8 cellular contexts compared by ENCODE assay signal in the genomic region with DNA sequence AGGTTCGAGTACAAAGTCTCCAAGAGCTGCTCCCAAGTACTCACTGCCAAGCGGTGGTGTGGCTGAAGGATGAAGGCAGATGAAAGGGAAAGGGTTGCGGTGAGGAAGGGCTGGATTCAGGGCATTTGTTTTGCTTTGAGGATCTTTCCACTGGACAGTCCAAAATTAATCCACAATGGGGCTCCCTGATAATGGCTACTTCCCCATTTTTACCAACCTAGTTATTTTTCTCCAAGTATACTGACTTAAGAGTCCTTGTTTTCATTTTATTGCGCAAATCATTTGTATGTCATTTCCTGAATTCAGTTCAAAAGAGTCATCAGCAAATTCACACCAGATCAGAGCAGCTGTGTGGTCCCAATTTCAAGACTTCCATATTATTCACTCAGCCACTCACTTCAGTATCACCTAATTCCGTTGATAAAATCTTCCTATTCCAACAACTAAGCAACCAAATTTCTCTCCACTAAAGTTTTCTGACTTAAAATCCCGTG. TPM values are rescaled to one million over a fixed set of nuclear protein-coding genes. Genes with fewer than 3 reads are reported as not detected.
DNase-seq lines count a peak whose midpoint lies in the region; TF ChIP-seq lines count a peak whose summit lies in the region.

No MANE protein-coding gene starts in this region.

- H3K27ac ChIP-seq in CD4-positive, alpha-beta memory T cell (ENCODE audit: low read depth, low read length): no peak overlapping the region
- peak overlapping the region; percentile 45 for H3K27ac ChIP-seq in colonic mucosa
- peak overlapping the region; percentile 13 for H3K27ac ChIP-seq in mesodermal cell (ENCODE audit: low read depth, low read length, severe bottlenecking)

- TF ChIP-seq CTCF in colonic mucosa (IDR thresholded peaks at IDR 0.05): no peak

- H3K36me3 Mint-ChIP-seq in CD4-positive, alpha-beta memory T cell: no peaks in the 10 kb centered on the region

- H3K36me3 ChIP-seq in CD4-positive, alpha-beta memory T cell (ENCODE audit: insufficient read depth, low read length): no peaks in the 10 kb centered on the region
- H3K36me3 ChIP-seq in colonic mucosa (no peaks in the 10 kb centered on the region), mesodermal cell (ENCODE audit: control insufficient read depth, insufficient read depth, low read length) (no peaks in the 10 kb centered on the region)

- H3K9me3 ChIP-seq in CD4-positive, alpha-beta memory T cell (ENCODE audit: control insufficient read depth in 1 of 2, low read length in 2 of 2): no peaks in the 10 kb centered on the region
- H3K9me3 ChIP-seq in colonic mucosa (no peaks in the 10 kb centered on the region), mesodermal cell (ENCODE audit: control insufficient read depth, low read length) (no peaks in the 10 kb centered on the region)

- POLR2A ChIA-PET in CD4-positive, alpha-beta memory T cell (lab: Charles Lee; ENCODE audit: partially characterized antibody): no interaction called here

- peaks cover 0 to 4% (median 0%) of the 10 kb centered on the region in 8 donors for H3K9me3 Mint-ChIP-seq in CD4-positive, alpha-beta memory T cell

- H3K4me1 ChIP-seq in CD4-positive, alpha-beta memory T cell (ENCODE audit: insufficient read depth, low read length): peaks cover 10% of the 10 kb centered on the region
- H3K4me1 ChIP-seq in colonic mucosa (no peaks in the 10 kb centered on the region), mesodermal cell (ENCODE audit: control insufficient read depth, insufficient read depth, low read length, poor library complexity, severe bottlenecking) (peaks cover 11% of the 10 kb centered on the region)

- 71 to 75% methylated on average over 5 of the region's 6 CpGs for WGBS in mesodermal cell (ENCODE audit: insufficient coverage in 2 of 2), 2 experiments

- H3K9ac ChIP-seq in colonic mucosa (ENCODE audit: low read depth in 2 of 2, low read length in 2 of 2): peak overlapping the region; percentile 58 to 74

- CTCF ChIA-PET in CD4-positive, alpha-beta memory T cell (lab: Charles Lee; ENCODE audit: partially characterized antibody): no interaction called here

- intact Hi-C loops in CD4-positive, alpha-beta memory T cell (cut with micrococcal nuclease): loop anchor here (10.0 kb wide), 1 partner anchor 50 kb away; no protein-coding TSS in a partner anchor
- intact Hi-C loops in colonic mucosa (cut with DNase I): no loop called here

- H3K27me3 ChIP-seq in CD4-positive, alpha-beta memory T cell (ENCODE audit: insufficient read depth, low read length): no peaks in the 10 kb centered on the region
- H3K27me3 ChIP-seq in colonic mucosa: no peaks in the 10 kb centered on the region

- peaks cover 4 to 21% (median 13%) of the 10 kb centered on the region in 4 donors for H3K4me1 Mint-ChIP-seq in CD4-positive, alpha-beta memory T cell

- peak overlapping the region in 1 of 2 donors; percentile 6 for H3K4me3 ChIP-seq in CD4-positive, alpha-beta memory T cell (ENCODE audit: low read length in 2 of 2)
- H3K4me3 ChIP-seq in colonic mucosa (peak overlapping the region; percentile 48), mesodermal cell (ENCODE audit: extremely low read depth, insufficient read depth, low read length, poor library complexity, severe bottlenecking) (peak overlapping the region; percentile 72)

- DNase-seq in CD4-positive, alpha-beta memory T cell: no peak
- DNase-seq in NCI-H69 (lab: John Stamatoyannopoulos, UW): peak; percentile 26
- no peak for DNase-seq in colonic mucosa
- no peak for DNase-seq in DMS153 (lab: John Stamatoyannopoulos, UW)
- no peak for DNase-seq in NCI-H2227 (lab: John Stamatoyannopoulos, UW; ENCODE audit: unreplicated experiment)
- DNase-seq in NCI-H1694 (lab: John Stamatoyannopoulos, UW): no peak
- DNase-seq in KG1 (lab: John Stamatoyannopoulos, UW): no peak

- peak overlapping the region; percentile 62 to 82 (median 74) for H3K4me3 Mint-ChIP-seq in CD4-positive, alpha-beta memory T cell

- H3K27me3 Mint-ChIP-seq in CD4-positive, alpha-beta memory T cell: peaks cover 10 to 22% of the 10 kb centered on the region in 2 donors

- peak overlapping the region in 4 of 7 donors; percentile 9 to 78 (median 34) for H3K27ac Mint-ChIP-seq in CD4-positive, alpha-beta memory T cell

RNA-seq across cellular contexts. Expression of a gene that starts 0.5 kb away (rescaled TPM):
- 10 to 100 TPM; 11.5 to 11.9 TPM for total RNA-seq in CD4-positive, alpha-beta memory T cell
- polyA plus RNA-seq in CD4-positive, alpha-beta memory T cell: 1 to 10 TPM in 1 of 2 donors, under 1 TPM in 1; 0.81 to 2.5 TPM
- 10 to 100 TPM; 25.5 to 41.3 TPM for total RNA-seq in colonic mucosa
- polyA plus RNA-seq in mesodermal cell (2013, experiment 1 of 2): 38.8 TPM
- polyA plus RNA-seq in mesodermal cell (2013, experiment 2 of 2): 36.6 TPM
